In genomic region chr11:102252339-102252891, GRCh38 we compare ENCODE assay signal across 35 cellular contexts.
DNase-seq lines count a peak whose midpoint lies in the region; ATAC-seq and TF ChIP-seq lines count a peak whose summit lies in the region.
"Had no signal": no experiment of that assay in that cellular context is flagged by ENCODE, and none has a peak within 500 bp of the region (broad histone marks: within the 10 kb centered on the region; RNA-seq: fewer than 3 reads in every experiment).

No MANE protein-coding gene starts in this region.

- no peaks in the 10 kb centered on the region for H3K9me3 ChIP-seq in osteoblast (ENCODE audit: low read depth, low read length)
- H3K9me3 ChIP-seq in Caco-2, result no peaks in the 10 kb centered on the region
- no peaks in the 10 kb centered on the region for H3K9me3 ChIP-seq in psoas muscle
- H3K9me3 ChIP-seq: A549, lower lobe of right lung, testis, uterus had no signal

- no peaks in the 10 kb centered on the region for H4K20me1 ChIP-seq in osteoblast (ENCODE audit: insufficient read depth, low read length)

- H3K27me3 ChIP-seq in osteoblast (ENCODE audit: insufficient read depth, low read length) (no peaks in the 10 kb centered on the region), Caco-2 (replicated peaks; ENCODE audit: control insufficient read depth, insufficient read depth, low read length) (no peaks in the 10 kb centered on the region), psoas muscle (ENCODE audit: insufficient read depth in 3 of 3, low read length in 2 of 3) (no peaks in the 10 kb centered on the region)
- H3K27me3 ChIP-seq: cardiac muscle cell, foreskin keratinocyte, testis, uterus had no signal

- TF ChIP-seq CTCF in osteoblast (IDR thresholded peaks at IDR 0.05; ENCODE audit: extremely low read depth, low read depth, low read length) (no peak), Caco-2 (IDR thresholded peaks at IDR 0.05; ENCODE audit: insufficient read depth in 1 of 2, low read depth in 1 of 2, low read length in 1 of 2, severe bottlenecking in 1 of 2, unreplicated experiment in 1 of 2) (no peak), psoas muscle (IDR thresholded peaks at IDR 0.05) (no peak)

- H3K79me2 ChIP-seq in osteoblast (ENCODE audit: insufficient read depth, low read length), result no peaks in the 10 kb centered on the region

- peaks cover 16% of the 10 kb centered on the region for H3K4me1 ChIP-seq in osteoblast (ENCODE audit: insufficient read depth, low read length)
- 0 out of 2 replicates have a peak, but pooled peaks cover 4% of the 10 kb centered on the region for H3K4me1 ChIP-seq in Caco-2
- no peaks in the 10 kb centered on the region for H3K4me1 ChIP-seq in psoas muscle
- H3K4me1 ChIP-seq: A549, lower lobe of right lung, testis, uterus had no signal

- H3K4me3 ChIP-seq in osteoblast (ENCODE audit: insufficient read depth, low read length), result no peak overlapping the region
- H3K4me3 ChIP-seq in Caco-2 (ENCODE audit: low read depth, low read length), result no peak overlapping the region
- no peak overlapping the region for H3K4me3 ChIP-seq in psoas muscle
- H3K4me3 ChIP-seq: A549, cardiac muscle cell, lower lobe of right lung, testis, uterus had no signal

- WGBS in psoas muscle, 3 donors, result 87 to 91% (median 89%) methylated on average over 6 of the region's 6 CpGs

- no peak overlapping the region for H3K4me3 Mint-ChIP-seq in Caco-2 (ENCODE audit: unreplicated experiment)
- H3K4me3 Mint-ChIP-seq: activated CD8-positive, alpha-beta T cell treated with anti-CD3 and anti-CD28 coated beads, Interleukin-2, amount 10 ng/mL, durations not matched to agents 7 days and 5 days; activated naive CD8-positive, alpha-beta T cell; B cell; CD8-positive, alpha-beta T cell; natural killer cell; stimulated activated naive B cell treated with anti-CD40 and anti-IgM and Interleukin-4, amounts not matched to agents 10 μg/mL and 1 μg/mL and 100 μg/mL, for 72 hours; T-helper 2 cell treated with Interferon-gamma antibody and Interleukin-4, amounts not matched to agents 5 μg/mL and 100 μg/mL, for 36 hours had no signal

- no peak overlapping the region for H3K27ac Mint-ChIP-seq in Caco-2 (ENCODE audit: unreplicated experiment)
- H3K27ac Mint-ChIP-seq: activated CD8-positive, alpha-beta T cell treated with anti-CD3 and anti-CD28 coated beads, Interleukin-2, amount 10 ng/mL, durations not matched to agents 7 days and 5 days; activated naive CD8-positive, alpha-beta T cell; activated T-helper 2 cell treated with anti-CD3 and anti-CD28 coated beads, Interferon-gamma antibody, Interleukin-2, Interleukin-4, amounts not matched to agents 10 μg/mL and 5 μg/mL and 100 μg/mL, durations not matched to agents 14 hours and 24 hours and 36 hours; B cell; CD8-positive, alpha-beta T cell; natural killer cell; stimulated activated naive B cell treated with anti-CD40 and anti-IgM and Interleukin-4, amounts not matched to agents 10 μg/mL and 1 μg/mL and 100 μg/mL, for 72 hours; T-helper 2 cell treated with Interferon-gamma antibody and Interleukin-4, amounts not matched to agents 5 μg/mL and 100 μg/mL, for 36 hours had no signal

- H3K27me3 Mint-ChIP-seq in Caco-2 (ENCODE audit: insufficient read depth, unreplicated experiment), result no peaks in the 10 kb centered on the region
- H3K27me3 Mint-ChIP-seq: activated naive CD8-positive, alpha-beta T cell; B cell; stimulated activated naive B cell treated with anti-CD40 and anti-IgM and Interleukin-4, amounts not matched to agents 10 μg/mL and 1 μg/mL and 100 μg/mL, for 72 hours had no signal

- H3K9me3 Mint-ChIP-seq in Caco-2 (ENCODE audit: unreplicated experiment), result no peaks in the 10 kb centered on the region
- H3K9me3 Mint-ChIP-seq: activated T-helper 2 cell treated with anti-CD3 and anti-CD28 coated beads, Interferon-gamma antibody, Interleukin-2, Interleukin-4, amounts not matched to agents 10 μg/mL and 5 μg/mL and 100 μg/mL, durations not matched to agents 14 hours and 24 hours and 36 hours; CD8-positive, alpha-beta T cell; natural killer cell; stimulated activated naive B cell treated with anti-CD40 and anti-IgM and Interleukin-4, amounts not matched to agents 10 μg/mL and 1 μg/mL and 100 μg/mL, for 72 hours; T-helper 2 cell treated with Interferon-gamma antibody and Interleukin-4, amounts not matched to agents 5 μg/mL and 100 μg/mL, for 36 hours had no signal

- H3K4me1 Mint-ChIP-seq in Caco-2 (ENCODE audit: low read depth, unreplicated experiment), result no peaks in the 10 kb centered on the region
- H3K4me1 Mint-ChIP-seq: B cell; natural killer cell; stimulated activated naive B cell treated with anti-CD40 and anti-IgM and Interleukin-4, amounts not matched to agents 10 μg/mL and 1 μg/mL and 100 μg/mL, for 72 hours had no signal

- POLR2A ChIA-PET in Caco-2 (lab: Charles Lee), result no interaction called here

- CTCF ChIA-PET in Caco-2 (lab: Charles Lee), result interaction anchor here (1.7 kb wide), 1 partner anchor 16 kb away, joined by 7 read pairs; no protein-coding TSS in a partner anchor

- peak overlapping the region; percentile 55 for H3K27ac ChIP-seq in epithelial cell of prostate
- H3K27ac ChIP-seq in osteoblast (ENCODE audit: low read depth, low read length), result no peak overlapping the region
- no peak overlapping the region for H3K27ac ChIP-seq in psoas muscle
- H3K27ac ChIP-seq: A549, cardiac muscle cell, lower lobe of right lung, testis, uterus had no signal

- H3K36me3 ChIP-seq in osteoblast (ENCODE audit: insufficient read depth, low read length) (no peaks in the 10 kb centered on the region), Caco-2 (ENCODE audit: control insufficient read depth, insufficient read depth, low read length) (no peaks in the 10 kb centered on the region), psoas muscle (ENCODE audit: insufficient read depth in 1 of 2, low read depth in 1 of 2) (no peaks in the 10 kb centered on the region)
- H3K36me3 ChIP-seq: cardiac muscle cell, lower lobe of right lung, uterus had no signal

- DNase-seq in EH (ENCODE audit: low read depth) (peak; percentile 59), M059J (ENCODE audit: low read depth) (peak; percentile 73), epithelial cell of prostate (ENCODE audit: low read depth, low spot score) (no peak), osteoblast (ENCODE audit: insufficient read length, low spot score, missing footprints) (no peak), Caco-2 (no peak), psoas muscle (no peak), dermis blood vessel endothelial cell (no peak)
- DNase-seq: activated CD8-positive, alpha-beta T cell treated with anti-CD3 and anti-CD28 coated beads, Interleukin-2, amount 10 ng/mL, durations not matched to agents 7 days and 5 days; aorta; CD8-positive, alpha-beta T cell; effector CD4-positive, alpha-beta T cell; foreskin keratinocyte; Karpas-422; lower lobe of right lung; MV-4-11; natural killer cell; NCI-H1436 treated with DMSO at 0.1 percent for 48 hours; NCI-H2081 treated with DMSO at 0.1 percent for 48 hours; NCI-H2227 treated with DMSO at 0.1 percent for 48 hours; NCI-H526; nucleus accumbens; SIG-M5; stimulated activated naive B cell treated with anti-CD40 and anti-IgM and Interleukin-4, amounts not matched to agents 10 μg/mL and 1 μg/mL and 100 μg/mL, for 72 hours; testis; uterus had no signal

- peak overlapping the region; percentile 16 for H2AFZ ChIP-seq in osteoblast (ENCODE audit: low read length)

- no TSS peak for BruUV-seq in Caco-2 (replicated peaks; lab: Mats Ljungman, UMichigan)

- peak overlapping the region; percentile 58 for H3K4me2 ChIP-seq in osteoblast (ENCODE audit: insufficient read depth, low read length)
- H3K4me2 ChIP-seq: A549 had no signal

- ATAC-seq in esophagus mucosa, result no peak
- ATAC-seq in psoas muscle, result no peak
- ATAC-seq: A549; activated CD8-positive, alpha-beta T cell treated with anti-CD3 and anti-CD28 coated beads, Interleukin-2, amount 10 ng/mL, durations not matched to agents 7 days and 5 days; CD8-positive, alpha-beta T cell; foreskin keratinocyte; HCT116; HepG2; lower lobe of right lung; natural killer cell; Panc1; stimulated activated naive B cell treated with anti-CD40 and anti-IgM and Interleukin-4, amounts not matched to agents 10 μg/mL and 1 μg/mL and 100 μg/mL, for 72 hours had no signal

- H3K36me3 Mint-ChIP-seq in Caco-2 (ENCODE audit: insufficient read depth, unreplicated experiment), result no peaks in the 10 kb centered on the region
- H3K36me3 Mint-ChIP-seq: activated naive CD8-positive, alpha-beta T cell; CD8-positive, alpha-beta T cell; natural killer cell; stimulated activated naive B cell treated with anti-CD40 and anti-IgM and Interleukin-4, amounts not matched to agents 10 μg/mL and 1 μg/mL and 100 μg/mL, for 72 hours had no signal

- intact Hi-C loops in Caco-2 (cut with micrococcal nuclease; ENCODE audit: unreplicated experiment), result no loop called here
- intact Hi-C loops in psoas muscle (cut with DNase I), result no loop called here

Comparison
In these comparisons a context has a peak if more than half of its experiments do, and no peak if none do; other contexts are left out.
1. DNase-seq: peak in EH (single experiment) and M059J (single experiment); none in epithelial cell of prostate (single experiment), osteoblast (single experiment), Caco-2 (0 of 2), psoas muscle (0 of 2) and dermis blood vessel endothelial cell (single experiment).